ENCODE assay signal across 1 cellular context in the genomic region with DNA sequence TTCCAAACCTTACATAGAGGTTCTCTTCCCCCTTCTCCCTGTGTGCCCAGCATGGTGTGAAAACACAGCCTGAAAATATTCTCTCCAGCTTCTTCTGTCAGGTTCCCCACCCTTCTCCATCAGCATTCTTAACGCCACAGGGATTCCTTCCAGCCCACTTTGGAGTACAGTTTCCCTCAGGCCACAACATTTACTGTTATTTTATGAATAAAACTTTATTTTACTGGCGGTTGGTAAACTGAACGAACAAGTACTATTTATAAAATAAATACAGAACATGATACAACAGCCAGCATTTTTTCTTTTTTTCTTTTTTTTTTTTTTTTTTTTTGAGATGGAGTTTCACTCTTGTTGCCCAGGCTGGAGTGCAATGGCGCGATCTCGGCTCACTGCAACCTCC.
TF ChIP-seq lines count a peak whose summit lies in the region.

No MANE protein-coding gene starts in this region.

TF ChIP-seq in K562, 482 proteins besides CTCF, POLR2A, EP300 and RAD21:
- TF ChIP-seq, protein P1, sequence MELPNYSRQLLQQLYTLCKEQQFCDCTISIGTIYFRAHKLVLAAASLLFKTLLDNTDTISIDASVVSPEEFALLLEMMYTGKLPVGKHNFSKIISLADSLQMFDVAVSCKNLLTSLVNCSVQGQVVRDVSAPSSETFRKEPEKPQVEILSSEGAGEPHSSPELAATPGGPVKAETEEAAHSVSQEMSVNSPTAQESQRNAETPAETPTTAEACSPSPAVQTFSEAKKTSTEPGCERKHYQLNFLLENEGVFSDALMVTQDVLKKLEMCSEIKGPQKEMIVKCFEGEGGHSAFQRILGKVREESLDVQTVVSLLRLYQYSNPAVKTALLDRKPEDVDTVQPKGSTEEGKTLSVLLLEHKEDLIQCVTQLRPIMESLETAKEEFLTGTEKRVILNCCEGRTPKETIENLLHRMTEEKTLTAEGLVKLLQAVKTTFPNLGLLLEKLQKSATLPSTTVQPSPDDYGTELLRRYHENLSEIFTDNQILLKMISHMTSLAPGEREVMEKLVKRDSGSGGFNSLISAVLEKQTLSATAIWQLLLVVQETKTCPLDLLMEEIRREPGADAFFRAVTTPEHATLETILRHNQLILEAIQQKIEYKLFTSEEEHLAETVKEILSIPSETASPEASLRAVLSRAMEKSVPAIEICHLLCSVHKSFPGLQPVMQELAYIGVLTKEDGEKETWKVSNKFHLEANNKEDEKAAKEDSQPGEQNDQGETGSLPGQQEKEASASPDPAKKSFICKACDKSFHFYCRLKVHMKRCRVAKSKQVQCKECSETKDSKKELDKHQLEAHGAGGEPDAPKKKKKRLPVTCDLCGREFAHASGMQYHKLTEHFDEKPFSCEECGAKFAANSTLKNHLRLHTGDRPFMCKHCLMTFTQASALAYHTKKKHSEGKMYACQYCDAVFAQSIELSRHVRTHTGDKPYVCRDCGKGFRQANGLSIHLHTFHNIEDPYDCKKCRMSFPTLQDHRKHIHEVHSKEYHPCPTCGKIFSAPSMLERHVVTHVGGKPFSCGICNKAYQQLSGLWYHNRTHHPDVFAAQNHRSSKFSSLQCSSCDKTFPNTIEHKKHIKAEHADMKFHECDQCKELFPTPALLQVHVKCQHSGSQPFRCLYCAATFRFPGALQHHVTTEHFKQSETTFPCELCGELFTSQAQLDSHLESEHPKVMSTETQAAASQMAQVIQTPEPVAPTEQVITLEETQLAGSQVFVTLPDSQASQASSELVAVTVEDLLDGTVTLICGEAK (IDR thresholded peaks at IDR 0.05): peak; percentile 74
- TF ChIP-seq, protein P1 (CRISPR knock-in tag; IDR thresholded peaks at IDR 0.05): peak; percentile 69; the same call in 1 of the 2 replicates
- TF ChIP-seq, protein P2, sequence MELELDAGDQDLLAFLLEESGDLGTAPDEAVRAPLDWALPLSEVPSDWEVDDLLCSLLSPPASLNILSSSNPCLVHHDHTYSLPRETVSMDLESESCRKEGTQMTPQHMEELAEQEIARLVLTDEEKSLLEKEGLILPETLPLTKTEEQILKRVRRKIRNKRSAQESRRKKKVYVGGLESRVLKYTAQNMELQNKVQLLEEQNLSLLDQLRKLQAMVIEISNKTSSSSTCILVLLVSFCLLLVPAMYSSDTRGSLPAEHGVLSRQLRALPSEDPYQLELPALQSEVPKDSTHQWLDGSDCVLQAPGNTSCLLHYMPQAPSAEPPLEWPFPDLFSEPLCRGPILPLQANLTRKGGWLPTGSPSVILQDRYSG (tag; conservative IDR thresholded peaks at IDR 0.05; ENCODE audit: low read depth): no peak
